15 cellular contexts compared by ENCODE assay signal in genomic region chr18:22504665-22505064, GRCh38.
DNase-seq lines count a peak whose midpoint lies in the region; ATAC-seq, FAIRE-seq and TF ChIP-seq lines count a peak whose summit lies in the region.
"Had no signal": no experiment of that assay in that cellular context is flagged by ENCODE, and none has a peak within 500 bp of the region (broad histone marks: within the 10 kb centered on the region; RNA-seq: fewer than 3 reads in every experiment).

No MANE protein-coding gene starts in this region.

- peaks cover 0 to 2% (median 0%) of the 10 kb centered on the region in 5 donors for H3K9me3 Mint-ChIP-seq in CD8-positive, alpha-beta memory T cell
- H3K9me3 Mint-ChIP-seq: activated CD4-positive, alpha-beta T cell treated with anti-CD3 and anti-CD28 coated beads, Interleukin-2, amount 10 ng/mL, durations not matched to agents 24 days and 14 days; T-helper 1 cell treated with Interleukin-12 subunit alpha and Interleukin-12 subunit beta and Interleukin-4 antibody, amounts not matched to agents 30 μg/mL and 1 μg/mL, for 36 hours had no signal

- H3K27me3 Mint-ChIP-seq in CD8-positive, alpha-beta memory T cell: peaks cover 0 to 1% of the 10 kb centered on the region in 2 donors
- H3K27me3 Mint-ChIP-seq: activated CD4-positive, alpha-beta T cell treated with anti-CD3 and anti-CD28 coated beads, Interleukin-2, amount 10 ng/mL, durations not matched to agents 24 days and 14 days had no signal

- CTCF ChIA-PET in CD8-positive, alpha-beta memory T cell (lab: Charles Lee): no interaction called here

- H3K4me1 ChIP-seq in adrenal gland (replicated peaks in 1 of 2) (peaks cover 0 to 10% of the 10 kb centered on the region in 2 donors), right atrium auricular region (peaks cover 0 to 23% of the 10 kb centered on the region in 2 donors)
- H3K4me1 ChIP-seq in CD8-positive, alpha-beta memory T cell (ENCODE audit: insufficient read depth, low read length): no peaks in the 10 kb centered on the region

- no peaks in the 10 kb centered on the region for H3K36me3 Mint-ChIP-seq in CD8-positive, alpha-beta memory T cell

- POLR2A ChIA-PET in CD8-positive, alpha-beta memory T cell (lab: Charles Lee): no interaction called here

- no peak for ATAC-seq in GM21717 (IDR thresholded peaks at IDR 0.05; ENCODE audit: unreplicated experiment)
- ATAC-seq: activated T-cell treated with anti-CD3 and anti-CD28 coated beads, Interleukin-2, amount 50 U/mL, for 72 hours had no signal

- intact Hi-C loops in adrenal gland (cut with DNase I): no loop called here

- H3K36me3 ChIP-seq in adrenal gland (replicated peaks in 1 of 2) (no peaks in the 10 kb centered on the region), right atrium auricular region (no peaks in the 10 kb centered on the region)
- H3K36me3 ChIP-seq in CD8-positive, alpha-beta memory T cell (ENCODE audit: insufficient read depth, low read length): no peaks in the 10 kb centered on the region

- H3K4me3 ChIP-seq in adrenal gland (no peak overlapping the region), right atrium auricular region (no peak overlapping the region)
- no peak overlapping the region for H3K4me3 ChIP-seq in CD8-positive, alpha-beta memory T cell (ENCODE audit: low read length)

- DNase-seq in HCEC 1CT (peak; percentile 57), adrenal gland (no peak), right atrium auricular region (ENCODE audit: low spot score) (no peak), stromal cell of bone marrow (ENCODE audit: low read depth) (peak; percentile 9), D721Med (ENCODE audit: insufficient read length, low spot score) (no peak)
- no peak for DNase-seq in CD8-positive, alpha-beta memory T cell
- no peak for DNase-seq in effector CD4-positive, alpha-beta T cell
- DNase-seq: activated CD4-positive, alpha-beta T cell treated with anti-CD3 and anti-CD28 coated beads, Interleukin-2, amount 10 ng/mL, durations not matched to agents 24 days and 14 days; activated T-cell treated with anti-CD3 and anti-CD28 coated beads, Interleukin-2, amount 50 U/mL, for 72 hours; anterior cingulate cortex; NCI-H1105; OCI-M1; small intestine had no signal

- H3K9me3 ChIP-seq in adrenal gland (replicated peaks in 1 of 3): no peaks in the 10 kb centered on the region
- H3K9me3 ChIP-seq in right atrium auricular region: no peaks in the 10 kb centered on the region
- no peaks in the 10 kb centered on the region for H3K9me3 ChIP-seq in CD8-positive, alpha-beta memory T cell (ENCODE audit: low read length)

- no peak overlapping the region for H3K27ac Mint-ChIP-seq in CD8-positive, alpha-beta memory T cell
- H3K27ac Mint-ChIP-seq: activated CD4-positive, alpha-beta T cell treated with anti-CD3 and anti-CD28 coated beads, Interleukin-2, amount 10 ng/mL, durations not matched to agents 24 days and 14 days; activated T-cell treated with anti-CD3 and anti-CD28 coated beads, Interleukin-2, amount 50 U/mL, for 72 hours; T-helper 1 cell treated with Interleukin-12 subunit alpha and Interleukin-12 subunit beta and Interleukin-4 antibody, amounts not matched to agents 30 μg/mL and 1 μg/mL, for 36 hours had no signal

- no peaks in the 10 kb centered on the region for H3K27me3 ChIP-seq in adrenal gland
- no peaks in the 10 kb centered on the region for H3K27me3 ChIP-seq in right atrium auricular region
- H3K27me3 ChIP-seq in CD8-positive, alpha-beta memory T cell (ENCODE audit: insufficient read depth, low read length, poor library complexity, severe bottlenecking): no peaks in the 10 kb centered on the region

- H3K4me3 Mint-ChIP-seq in CD8-positive, alpha-beta memory T cell: no peak overlapping the region
- H3K4me3 Mint-ChIP-seq: activated CD4-positive, alpha-beta T cell treated with anti-CD3 and anti-CD28 coated beads, Interleukin-2, amount 10 ng/mL, durations not matched to agents 24 days and 14 days; activated T-cell treated with anti-CD3 and anti-CD28 coated beads, Interleukin-2, amount 50 U/mL, for 72 hours; T-helper 1 cell treated with Interleukin-12 subunit alpha and Interleukin-12 subunit beta and Interleukin-4 antibody, amounts not matched to agents 30 μg/mL and 1 μg/mL, for 36 hours had no signal

- no peak for FAIRE-seq in D721Med (lab: Jason Lieb, UNC)
- FAIRE-seq: small intestine had no signal

- H3K27ac ChIP-seq in adrenal gland (peak overlapping the region in 3 of 5 donors; percentile 29 to 77 (median 34)), right atrium auricular region (peak overlapping the region; percentile 26 to 58)
- H3K27ac ChIP-seq in CD8-positive, alpha-beta memory T cell (ENCODE audit: low read depth, low read length): no peak overlapping the region

- H3K4me1 Mint-ChIP-seq in CD8-positive, alpha-beta memory T cell: peaks cover 4 to 5% (median 4%) of the 10 kb centered on the region in 3 donors
- H3K4me1 Mint-ChIP-seq: activated CD4-positive, alpha-beta T cell treated with anti-CD3 and anti-CD28 coated beads, Interleukin-2, amount 10 ng/mL, durations not matched to agents 24 days and 14 days had no signal

- TF ChIP-seq CTCF in adrenal gland (IDR thresholded peaks at IDR 0.05) (no peak), right atrium auricular region (IDR thresholded peaks at IDR 0.05) (no peak), D721Med (IDR thresholded peaks at IDR 0.05; ENCODE audit: insufficient read depth, missing control alignments) (no peak)

- no peak for TF ChIP-seq POLR2A in adrenal gland (IDR thresholded peaks at IDR 0.05)

- WGBS in adrenal gland, 4 donors: 72 to 83% (median 77%) methylated on average over 3 of the region's 3 CpGs

Comparison
In these comparisons a context has a peak if more than half of its experiments do, and no peak if none do; other contexts are left out.
1. DNase-seq: peak in HCEC 1CT (single experiment) and stromal cell of bone marrow (single experiment); none in adrenal gland (0 of 7), right atrium auricular region (single experiment), CD8-positive, alpha-beta memory T cell (0 of 5), effector CD4-positive, alpha-beta T cell (single experiment) and D721Med (single experiment).